Comparison of ENCODE assay signal across 2 cellular contexts in the genomic region with DNA sequence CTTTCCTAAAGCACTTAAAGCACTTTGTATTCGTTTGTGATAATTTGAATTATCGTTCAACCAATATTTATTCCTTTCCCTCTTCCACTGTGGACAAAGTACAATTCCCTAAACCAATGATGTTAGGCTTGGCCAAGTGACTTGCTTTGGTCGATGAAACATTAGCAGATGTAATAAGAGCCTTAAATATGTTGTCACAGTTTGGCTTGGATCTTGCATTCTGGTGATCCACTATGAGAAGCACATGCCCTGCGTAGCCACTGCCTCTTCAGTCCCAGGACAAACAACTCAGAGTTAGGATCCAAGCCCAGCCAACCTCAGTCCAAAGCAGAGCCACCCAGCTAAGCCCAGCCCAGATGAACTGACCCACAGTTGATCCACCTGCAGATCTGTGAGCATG.
TF ChIP-seq lines count a peak whose summit lies in the region.

No MANE protein-coding gene starts in this region.

TF ChIP-seq in SK-N-SH treated with all-trans-retinoic acid at 6 μM for 48 hours, 23 proteins besides CTCF, POLR2A, EP300 and RAD21 (continued from another document):
- TF ChIP-seq, protein P1, sequence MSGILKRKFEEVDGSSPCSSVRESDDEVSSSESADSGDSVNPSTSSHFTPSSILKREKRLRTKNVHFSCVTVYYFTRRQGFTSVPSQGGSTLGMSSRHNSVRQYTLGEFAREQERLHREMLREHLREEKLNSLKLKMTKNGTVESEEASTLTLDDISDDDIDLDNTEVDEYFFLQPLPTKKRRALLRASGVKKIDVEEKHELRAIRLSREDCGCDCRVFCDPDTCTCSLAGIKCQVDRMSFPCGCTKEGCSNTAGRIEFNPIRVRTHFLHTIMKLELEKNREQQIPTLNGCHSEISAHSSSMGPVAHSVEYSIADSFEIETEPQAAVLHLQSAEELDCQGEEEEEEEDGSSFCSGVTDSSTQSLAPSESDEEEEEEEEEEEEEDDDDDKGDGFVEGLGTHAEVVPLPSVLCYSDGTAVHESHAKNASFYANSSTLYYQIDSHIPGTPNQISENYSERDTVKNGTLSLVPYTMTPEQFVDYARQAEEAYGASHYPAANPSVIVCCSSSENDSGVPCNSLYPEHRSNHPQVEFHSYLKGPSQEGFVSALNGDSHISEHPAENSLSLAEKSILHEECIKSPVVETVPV (CRISPR knock-in tag; IDR thresholded peaks at IDR 0.05) = no peak
- TF ChIP-seq, protein P2, sequence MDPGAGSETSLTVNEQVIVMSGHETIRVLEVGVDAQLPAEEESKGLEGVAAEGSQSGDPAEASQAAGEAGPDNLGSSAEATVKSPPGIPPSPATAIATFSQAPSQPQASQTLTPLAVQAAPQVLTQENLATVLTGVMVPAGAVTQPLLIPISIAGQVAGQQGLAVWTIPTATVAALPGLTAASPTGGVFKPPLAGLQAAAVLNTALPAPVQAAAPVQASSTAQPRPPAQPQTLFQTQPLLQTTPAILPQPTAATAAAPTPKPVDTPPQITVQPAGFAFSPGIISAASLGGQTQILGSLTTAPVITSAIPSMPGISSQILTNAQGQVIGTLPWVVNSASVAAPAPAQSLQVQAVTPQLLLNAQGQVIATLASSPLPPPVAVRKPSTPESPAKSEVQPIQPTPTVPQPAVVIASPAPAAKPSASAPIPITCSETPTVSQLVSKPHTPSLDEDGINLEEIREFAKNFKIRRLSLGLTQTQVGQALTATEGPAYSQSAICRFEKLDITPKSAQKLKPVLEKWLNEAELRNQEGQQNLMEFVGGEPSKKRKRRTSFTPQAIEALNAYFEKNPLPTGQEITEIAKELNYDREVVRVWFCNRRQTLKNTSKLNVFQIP (CRISPR knock-in tag; IDR thresholded peaks at IDR 0.05; ENCODE audit: borderline replicate concordance, low read depth) = no peak
- TF ChIP-seq, protein P3, sequence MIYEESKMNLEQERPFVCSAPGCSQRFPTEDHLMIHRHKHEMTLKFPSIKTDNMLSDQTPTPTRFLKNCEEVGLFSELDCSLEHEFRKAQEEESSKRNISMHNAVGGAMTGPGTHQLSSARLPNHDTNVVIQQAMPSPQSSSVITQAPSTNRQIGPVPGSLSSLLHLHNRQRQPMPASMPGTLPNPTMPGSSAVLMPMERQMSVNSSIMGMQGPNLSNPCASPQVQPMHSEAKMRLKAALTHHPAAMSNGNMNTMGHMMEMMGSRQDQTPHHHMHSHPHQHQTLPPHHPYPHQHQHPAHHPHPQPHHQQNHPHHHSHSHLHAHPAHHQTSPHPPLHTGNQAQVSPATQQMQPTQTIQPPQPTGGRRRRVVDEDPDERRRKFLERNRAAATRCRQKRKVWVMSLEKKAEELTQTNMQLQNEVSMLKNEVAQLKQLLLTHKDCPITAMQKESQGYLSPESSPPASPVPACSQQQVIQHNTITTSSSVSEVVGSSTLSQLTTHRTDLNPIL (CRISPR knock-in tag; IDR thresholded peaks at IDR 0.05; ENCODE audit: low read depth) = no peak
- TF ChIP-seq ESRRG (CRISPR knock-in tag; IDR thresholded peaks at IDR 0.05) (no peak), ZNF70 (CRISPR knock-in tag; IDR thresholded peaks at IDR 0.05) (no peak), TOX (CRISPR knock-in tag; IDR thresholded peaks at IDR 0.05; ENCODE audit: borderline replicate concordance) (no peak), ISL1 (CRISPR knock-in tag; IDR thresholded peaks at IDR 0.05) (no peak)
- TF ChIP-seq, protein P4, sequence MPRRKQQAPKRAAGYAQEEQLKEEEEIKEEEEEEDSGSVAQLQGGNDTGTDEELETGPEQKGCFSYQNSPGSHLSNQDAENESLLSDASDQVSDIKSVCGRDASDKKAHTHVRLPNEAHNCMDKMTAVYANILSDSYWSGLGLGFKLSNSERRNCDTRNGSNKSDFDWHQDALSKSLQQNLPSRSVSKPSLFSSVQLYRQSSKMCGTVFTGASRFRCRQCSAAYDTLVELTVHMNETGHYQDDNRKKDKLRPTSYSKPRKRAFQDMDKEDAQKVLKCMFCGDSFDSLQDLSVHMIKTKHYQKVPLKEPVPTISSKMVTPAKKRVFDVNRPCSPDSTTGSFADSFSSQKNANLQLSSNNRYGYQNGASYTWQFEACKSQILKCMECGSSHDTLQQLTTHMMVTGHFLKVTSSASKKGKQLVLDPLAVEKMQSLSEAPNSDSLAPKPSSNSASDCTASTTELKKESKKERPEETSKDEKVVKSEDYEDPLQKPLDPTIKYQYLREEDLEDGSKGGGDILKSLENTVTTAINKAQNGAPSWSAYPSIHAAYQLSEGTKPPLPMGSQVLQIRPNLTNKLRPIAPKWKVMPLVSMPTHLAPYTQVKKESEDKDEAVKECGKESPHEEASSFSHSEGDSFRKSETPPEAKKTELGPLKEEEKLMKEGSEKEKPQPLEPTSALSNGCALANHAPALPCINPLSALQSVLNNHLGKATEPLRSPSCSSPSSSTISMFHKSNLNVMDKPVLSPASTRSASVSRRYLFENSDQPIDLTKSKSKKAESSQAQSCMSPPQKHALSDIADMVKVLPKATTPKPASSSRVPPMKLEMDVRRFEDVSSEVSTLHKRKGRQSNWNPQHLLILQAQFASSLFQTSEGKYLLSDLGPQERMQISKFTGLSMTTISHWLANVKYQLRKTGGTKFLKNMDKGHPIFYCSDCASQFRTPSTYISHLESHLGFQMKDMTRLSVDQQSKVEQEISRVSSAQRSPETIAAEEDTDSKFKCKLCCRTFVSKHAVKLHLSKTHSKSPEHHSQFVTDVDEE (CRISPR knock-in tag; IDR thresholded peaks at IDR 0.05) = no peak
- TF ChIP-seq, protein P5, sequence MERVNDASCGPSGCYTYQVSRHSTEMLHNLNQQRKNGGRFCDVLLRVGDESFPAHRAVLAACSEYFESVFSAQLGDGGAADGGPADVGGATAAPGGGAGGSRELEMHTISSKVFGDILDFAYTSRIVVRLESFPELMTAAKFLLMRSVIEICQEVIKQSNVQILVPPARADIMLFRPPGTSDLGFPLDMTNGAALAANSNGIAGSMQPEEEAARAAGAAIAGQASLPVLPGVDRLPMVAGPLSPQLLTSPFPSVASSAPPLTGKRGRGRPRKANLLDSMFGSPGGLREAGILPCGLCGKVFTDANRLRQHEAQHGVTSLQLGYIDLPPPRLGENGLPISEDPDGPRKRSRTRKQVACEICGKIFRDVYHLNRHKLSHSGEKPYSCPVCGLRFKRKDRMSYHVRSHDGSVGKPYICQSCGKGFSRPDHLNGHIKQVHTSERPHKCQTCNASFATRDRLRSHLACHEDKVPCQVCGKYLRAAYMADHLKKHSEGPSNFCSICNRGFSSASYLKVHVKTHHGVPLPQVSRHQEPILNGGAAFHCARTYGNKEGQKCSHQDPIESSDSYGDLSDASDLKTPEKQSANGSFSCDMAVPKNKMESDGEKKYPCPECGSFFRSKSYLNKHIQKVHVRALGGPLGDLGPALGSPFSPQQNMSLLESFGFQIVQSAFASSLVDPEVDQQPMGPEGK (CRISPR knock-in tag; IDR thresholded peaks at IDR 0.05; ENCODE audit: borderline replicate concordance) = no peak

TF ChIP-seq in HepG2, 621 proteins besides CTCF, POLR2A, EP300 and RAD21 (continued from another document):
- TF ChIP-seq, protein P6, sequence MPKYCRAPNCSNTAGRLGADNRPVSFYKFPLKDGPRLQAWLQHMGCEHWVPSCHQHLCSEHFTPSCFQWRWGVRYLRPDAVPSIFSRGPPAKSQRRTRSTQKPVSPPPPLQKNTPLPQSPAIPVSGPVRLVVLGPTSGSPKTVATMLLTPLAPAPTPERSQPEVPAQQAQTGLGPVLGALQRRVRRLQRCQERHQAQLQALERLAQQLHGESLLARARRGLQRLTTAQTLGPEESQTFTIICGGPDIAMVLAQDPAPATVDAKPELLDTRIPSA (CRISPR knock-in tag; IDR thresholded peaks at IDR 0.05; ENCODE audit: borderline replicate concordance) = no peak
TF ChIP-seq in HepG2: peak in this region for 1.
